ENCODE assay signal across 12 cellular contexts in the genomic region with DNA sequence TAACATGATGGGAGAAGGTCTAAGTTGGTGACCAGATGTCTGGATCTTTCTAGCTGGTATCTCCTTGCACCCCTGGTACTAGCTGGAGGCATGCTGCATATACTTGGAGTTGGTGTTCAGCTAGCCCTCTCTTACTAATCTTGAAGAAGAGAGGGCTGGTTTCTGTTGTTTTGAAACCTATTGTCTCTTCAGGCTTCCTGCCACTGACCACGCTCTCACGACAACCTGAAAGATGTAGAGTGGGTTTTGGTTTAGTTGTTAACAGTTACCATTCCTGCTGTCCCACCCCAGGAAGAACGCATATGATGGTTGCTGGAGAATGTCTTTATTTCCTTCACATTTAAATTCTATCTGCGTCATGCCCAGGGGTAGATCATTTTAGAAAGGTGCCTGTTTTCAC. TPM values are rescaled to one million over a fixed set of nuclear protein-coding genes. Genes with fewer than 3 reads are reported as not detected.
A peak's percentile ranks its signal among the peaks of the same experiment; 100 is the strongest.
DNase-seq lines count a peak whose midpoint lies in the region; ATAC-seq lines count a peak whose summit lies in the region.
"Had no signal": no experiment of that assay in that cellular context is flagged by ENCODE, and none has a peak within 500 bp of the region (broad histone marks: within the 10 kb centered on the region; RNA-seq: fewer than 3 reads in every experiment).

No MANE protein-coding gene starts in this region.

- peak; percentile 66 for ATAC-seq in activated T-helper 17 cell treated with anti-CD3 and anti-CD28 coated beads, Interleukin-2, amount 50 U/mL, for 72 hours (replicated peaks)
- ATAC-seq in naive thymus-derived CD4-positive, alpha-beta T cell, result no peak

- CTCF ChIA-PET in naive thymus-derived CD4-positive, alpha-beta T cell (lab: Charles Lee), result interaction anchor here (0.7 to 3.5 kb wide), 15 partner anchors 12 to 377 kb away, joined by 3 to 37 read pairs (median 5); partner anchors contain the start of gene PAFAH2

- peak overlapping the region; percentile 63 for H3K4me3 ChIP-seq in naive thymus-derived CD4-positive, alpha-beta T cell (ENCODE audit: low read length)
- H3K4me3 ChIP-seq: HAP-1, tibial nerve had no signal

- H3K27me3 Mint-ChIP-seq in activated T-helper 17 cell treated with anti-CD3 and anti-CD28 coated beads, Interleukin-2, amount 50 U/mL, for 72 hours, result peaks cover 7% of the 10 kb centered on the region
- H3K27me3 Mint-ChIP-seq in naive thymus-derived CD4-positive, alpha-beta T cell, result peaks cover 0 to 69% (median 0%) of the 10 kb centered on the region in 5 donors

- intact Hi-C loops in naive thymus-derived CD4-positive, alpha-beta T cell (cut with micrococcal nuclease), result loop anchor here (1.0 to 5.0 kb wide), 3 partner anchors 11 to 287 kb away; partner anchors contain the start of gene STMN1 (in 1 of the 2)

- H3K4me1 ChIP-seq in naive thymus-derived CD4-positive, alpha-beta T cell (ENCODE audit: control insufficient read depth in 2 of 2, insufficient read depth in 2 of 2, low read length in 2 of 2), result peaks cover 36 to 37% of the 10 kb centered on the region in 2 donors
- H3K4me1 ChIP-seq: HAP-1 had no signal

- no peaks in the 10 kb centered on the region for H3K36me3 Mint-ChIP-seq in activated T-helper 17 cell treated with anti-CD3 and anti-CD28 coated beads, Interleukin-2, amount 50 U/mL, for 72 hours (ENCODE audit: low read depth)
- H3K36me3 Mint-ChIP-seq in naive thymus-derived CD4-positive, alpha-beta T cell, result peaks cover 2 to 48% (median 7%) of the 10 kb centered on the region in 5 donors

- peak overlapping the region; percentile 84 for H3K27ac ChIP-seq in naive thymus-derived CD4-positive, alpha-beta T cell (ENCODE audit: low read depth, low read length)

- H3K27me3 ChIP-seq in naive thymus-derived CD4-positive, alpha-beta T cell (ENCODE audit: control insufficient read depth in 2 of 2, insufficient read depth in 2 of 2, low read length in 2 of 2), result no peaks in the 10 kb centered on the region
- H3K27me3 ChIP-seq: tibial nerve had no signal

- H3K4me1 Mint-ChIP-seq in activated T-helper 17 cell treated with anti-CD3 and anti-CD28 coated beads, Interleukin-2, amount 50 U/mL, for 72 hours, result peaks cover 53% of the 10 kb centered on the region
- peaks cover 59 to 74% (median 65%) of the 10 kb centered on the region in 7 donors for H3K4me1 Mint-ChIP-seq in naive thymus-derived CD4-positive, alpha-beta T cell

- peak overlapping the region; percentile 69 for H3K27ac Mint-ChIP-seq in activated T-helper 17 cell treated with anti-CD3 and anti-CD28 coated beads, Interleukin-2, amount 50 U/mL, for 72 hours
- peak overlapping the region; percentile 43 to 98 (median 92) for H3K27ac Mint-ChIP-seq in naive thymus-derived CD4-positive, alpha-beta T cell

- H3K36me3 ChIP-seq in naive thymus-derived CD4-positive, alpha-beta T cell (ENCODE audit: control insufficient read depth in 2 of 3, insufficient read depth in 3 of 3, low read length in 3 of 3), result peaks cover 0 to 4% (median 0%) of the 10 kb centered on the region in 3 experiments
- H3K36me3 ChIP-seq: HAP-1, tibial nerve had no signal

- peak; percentile 30 for DNase-seq in stimulated activated CD4-positive, alpha-beta T cell treated with anti-CD3 and anti-CD28 coated beads, Interleukin-4, amount 100 ng/mL, for 24 hours
- DNase-seq in stimulated activated CD4-positive, alpha-beta T cell treated with anti-CD3 and anti-CD28 coated beads, Interleukin-4, amount 100 ng/mL, for 1 hour, result no peak
- peak in 2 of 9 donors; percentile 28 to 37 for DNase-seq in naive thymus-derived CD4-positive, alpha-beta T cell
- no peak for DNase-seq in occipital lobe (lab: John Stamatoyannopoulos, UW)
- no peak for DNase-seq in NCI-H510A (lab: John Stamatoyannopoulos, UW)
- no peak for DNase-seq in iPS-NIHi7 (ENCODE audit: extremely low spot score)
- no peak for DNase-seq in GM19238 (ENCODE audit: insufficient read length, low spot score)
- DNase-seq: foreskin melanocyte, NCI-H187 had no signal

- peak overlapping the region; percentile 89 for H3K4me3 Mint-ChIP-seq in activated T-helper 17 cell treated with anti-CD3 and anti-CD28 coated beads, Interleukin-2, amount 50 U/mL, for 72 hours
- H3K4me3 Mint-ChIP-seq in naive thymus-derived CD4-positive, alpha-beta T cell, result peak overlapping the region; percentile 90 to 100 (median 98)

- H3K9me3 ChIP-seq in naive thymus-derived CD4-positive, alpha-beta T cell (ENCODE audit: control insufficient read depth in 2 of 3, low read length in 3 of 3), result no peaks in the 10 kb centered on the region
- H3K9me3 ChIP-seq: HAP-1, tibial nerve had no signal

- H3K9me3 Mint-ChIP-seq in activated T-helper 17 cell treated with anti-CD3 and anti-CD28 coated beads, Interleukin-2, amount 50 U/mL, for 72 hours, result no peaks in the 10 kb centered on the region
- H3K9me3 Mint-ChIP-seq in naive thymus-derived CD4-positive, alpha-beta T cell, result peaks cover 0 to 1% (median 0%) of the 10 kb centered on the region in 11 donors

- POLR2A ChIA-PET in naive thymus-derived CD4-positive, alpha-beta T cell (lab: Charles Lee), result interaction anchor here (0.6 to 10.3 kb wide), 18 partner anchors 8 to 199 kb away, joined by 3 to 125 read pairs (median 9); partner anchors contain the start of genes MTFR1L and SELENON

RNA-seq across cellular contexts. Expression of gene MAN1C1, which starts 3.6 kb away (rescaled TPM):
- 1 to 10 TPM; 6.2 to 7.7 TPM for total RNA-seq in activated T-helper 17 cell treated with anti-CD3 and anti-CD28 coated beads, Interleukin-2, amount 50 U/mL, for 72 hours
- total RNA-seq in naive thymus-derived CD4-positive, alpha-beta T cell, result 10 to 100 TPM; 28.8 to 85.5 (median 69.9) TPM
- 10 to 100 TPM; 16.0 to 30.4 TPM for polyA plus RNA-seq in naive thymus-derived CD4-positive, alpha-beta T cell
- 8.6 TPM for total RNA-seq in occipital lobe
